Comparison of ENCODE assay signal across 19 cellular contexts in the genomic region with DNA sequence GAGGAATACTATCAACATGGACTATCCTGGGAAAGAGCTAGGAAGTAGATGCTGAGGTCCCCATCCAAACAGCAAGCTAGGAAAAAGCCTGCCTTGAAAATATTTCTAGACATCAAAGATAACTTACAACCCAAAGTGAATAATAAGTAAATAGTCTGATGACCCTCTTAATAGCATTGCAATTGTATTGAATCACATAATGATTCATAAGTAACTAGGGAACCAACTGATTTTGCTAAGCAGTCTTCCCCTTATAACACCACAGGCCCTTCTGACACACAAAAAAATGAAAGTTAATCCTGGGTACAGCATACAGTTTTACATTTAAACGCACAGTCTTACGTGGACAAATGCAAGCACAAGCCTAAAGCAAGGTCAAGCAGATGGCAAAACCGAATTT.
"Had no signal": no experiment of that assay in that cellular context is flagged by ENCODE, and none has a peak within 500 bp of the region (broad histone marks: within the 10 kb centered on the region; RNA-seq: fewer than 3 reads in every experiment).

No MANE protein-coding gene starts in this region.

- H2AFZ ChIP-seq: neural progenitor cell had no signal

- H3K27ac ChIP-seq: gastrocnemius medialis, heart left ventricle, neural progenitor cell, prostate gland, stomach had no signal

- H3K36me3 ChIP-seq: gastrocnemius medialis, prostate gland had no signal

- H3K9ac ChIP-seq: neural progenitor cell had no signal

- DNase-seq: activated B cell treated with CpG ODN at 0.5 μM for 24 hours; activated CD4-positive, alpha-beta memory T cell treated with anti-CD3 and anti-CD28 coated beads, Interleukin-2, amount 10 ng/mL, durations not matched to agents 7 days and 5 days; activated CD4-positive, alpha-beta T cell treated with anti-CD3 and anti-CD28 coated beads for 4 hours; activated CD8-positive, alpha-beta memory T cell treated with anti-CD3 and anti-CD28 coated beads, Interleukin-2, amount 10 ng/mL, durations not matched to agents 7 days and 5 days; caudate nucleus; effector memory CD8-positive, alpha-beta T cell; gastrocnemius medialis; heart left ventricle; left ventricle myocardium superior; mucosa of descending colon; naive thymus-derived CD4-positive, alpha-beta T cell; right cardiac atrium; small intestine; stimulated activated CD4-positive, alpha-beta T cell treated with anti-CD3 and anti-CD28 coated beads, Interleukin-15, amount 100 ng/mL, for 24 hours; stimulated activated CD4-positive, alpha-beta T cell treated with anti-CD3 and anti-CD28 coated beads, Interleukin-2, amount 100 ng/mL, for 48 hours; stomach; T-cell had no signal

- H3K4me3 ChIP-seq: gastrocnemius medialis, heart left ventricle, mucosa of descending colon, neural progenitor cell, prostate gland, stomach had no signal

- H3K4me1 ChIP-seq: gastrocnemius medialis, heart left ventricle, neural progenitor cell, prostate gland, stomach had no signal

- ATAC-seq: activated CD8-positive, alpha-beta memory T cell treated with anti-CD3 and anti-CD28 coated beads, Interleukin-2, amount 10 ng/mL, durations not matched to agents 7 days and 5 days; effector memory CD8-positive, alpha-beta T cell; gastrocnemius medialis; heart left ventricle; left ventricle myocardium superior; mucosa of descending colon; naive thymus-derived CD4-positive, alpha-beta T cell; right cardiac atrium; T-cell had no signal

- H3K4me2 ChIP-seq: neural progenitor cell had no signal

- H3K9me3 ChIP-seq: gastrocnemius medialis, heart left ventricle, mucosa of descending colon, prostate gland, stomach had no signal

- H3K27me3 ChIP-seq: gastrocnemius medialis, heart left ventricle, neural progenitor cell, stomach had no signal
